ENCODE assay signal across 23 cellular contexts in genomic region chr7:116708248-116708647, GRCh38. TPM values are rescaled to one million over a fixed set of nuclear protein-coding genes. Genes with fewer than 3 reads are reported as not detected.
DNase-seq lines count a peak whose midpoint lies in the region; ATAC-seq and TF ChIP-seq lines count a peak whose summit lies in the region.
"Had no signal": no experiment of that assay in that cellular context is flagged by ENCODE, and none has a peak within 500 bp of the region (broad histone marks: within the 10 kb centered on the region; RNA-seq: fewer than 3 reads in every experiment).

No MANE protein-coding gene starts in this region.

- intact Hi-C loops in Right ventricle myocardium superior (cut with DNase I) = no loop called here

- no peaks in the 10 kb centered on the region for H3K9me3 Mint-ChIP-seq in WTC11
- H3K9me3 Mint-ChIP-seq: activated CD4-positive, alpha-beta memory T cell treated with anti-CD3 and anti-CD28 coated beads for 36 hours; activated T-helper 17 cell treated with anti-CD3 and anti-CD28 coated beads, Interleukin-2, amount 50 U/mL, for 72 hours; natural killer cell treated with Interleukin-12 subunit alpha and Interleukin-12 subunit beta and Interleukin-15 and Interleukin-18, amount 100 ng/mL, for 72 hours had no signal

- H3K4me3 Mint-ChIP-seq in WTC11 = no peak overlapping the region
- H3K4me3 Mint-ChIP-seq: activated CD4-positive, alpha-beta memory T cell treated with anti-CD3 and anti-CD28 coated beads for 36 hours; activated naive CD8-positive, alpha-beta T cell; activated T-helper 17 cell treated with anti-CD3 and anti-CD28 coated beads, Interleukin-2, amount 50 U/mL, for 72 hours; natural killer cell treated with Interleukin-12 subunit alpha and Interleukin-12 subunit beta and Interleukin-15 and Interleukin-18, amount 100 ng/mL, for 72 hours had no signal

- CTCF ChIA-PET in WTC11 (lab: Charles Lee) = no interaction called here

- no peaks in the 10 kb centered on the region for H3K36me3 Mint-ChIP-seq in WTC11
- H3K36me3 Mint-ChIP-seq: activated CD4-positive, alpha-beta memory T cell treated with anti-CD3 and anti-CD28 coated beads for 36 hours; activated naive CD8-positive, alpha-beta T cell; natural killer cell treated with Interleukin-12 subunit alpha and Interleukin-12 subunit beta and Interleukin-15 and Interleukin-18, amount 100 ng/mL, for 72 hours had no signal

- DNase-seq in HCEC 1CT (peak; percentile 46), WTC11 (ENCODE audit: low spot score) (no peak), fibroblast of peridontal ligament (ENCODE audit: extremely low read depth) (peak; percentile 29), NCI-H2029 treated with DMSO at 0.1 percent for 48 hours (lab: John Stamatoyannopoulos, UW) (no peak), Right ventricle myocardium superior (no peak), 8988T (no peak), GF-D8 (lab: John Stamatoyannopoulos, UW) (no peak)
- DNase-seq: activated CD4-positive, alpha-beta memory T cell treated with anti-CD3 and anti-CD28 coated beads for 36 hours; activated CD8-positive, alpha-beta memory T cell treated with anti-CD3 and anti-CD28 coated beads, Interleukin-2, amount 50 U/mL, for 48 hours; BE2C; cerebellar nuclear complex; erythroblast; kidney; NCI-H1930; ovary; right cardiac atrium; stimulated activated CD4-positive, alpha-beta T cell treated with anti-CD3 and anti-CD28 coated beads, Interleukin-12 subunit alpha, Interleukin-12 subunit beta, amount 100 ng/mL, for 4 hours; stimulated activated CD4-positive, alpha-beta T cell treated with anti-CD3 and anti-CD28 coated beads, Interleukin-4, amount 100 ng/mL, for 4 hours; stimulated activated naive CD4-positive, alpha-beta T cell; SW 1271 had no signal

- ATAC-seq in WTC11 (no peak), Right ventricle myocardium superior (ENCODE audit: poor library complexity) (no peak)
- ATAC-seq: activated T-helper 17 cell treated with anti-CD3 and anti-CD28 coated beads, Interleukin-2, amount 50 U/mL, for 72 hours; natural killer cell treated with Interleukin-12 subunit alpha and Interleukin-12 subunit beta and Interleukin-15 and Interleukin-18, amount 100 ng/mL, for 72 hours; right cardiac atrium had no signal

- H3K27me3 Mint-ChIP-seq in WTC11 (ENCODE audit: low read depth) = no peaks in the 10 kb centered on the region; the same call in 1 of the 2 replicates

- peaks cover 45% of the 10 kb centered on the region for H3K4me1 Mint-ChIP-seq in WTC11
- H3K4me1 Mint-ChIP-seq: activated T-helper 17 cell treated with anti-CD3 and anti-CD28 coated beads, Interleukin-2, amount 50 U/mL, for 72 hours had no signal

- peak overlapping the region; percentile 56; the same call in 1 of the 2 replicates for H3K27ac Mint-ChIP-seq in WTC11
- H3K27ac Mint-ChIP-seq: activated CD4-positive, alpha-beta memory T cell treated with anti-CD3 and anti-CD28 coated beads for 36 hours; activated naive CD8-positive, alpha-beta T cell; activated T-helper 17 cell treated with anti-CD3 and anti-CD28 coated beads, Interleukin-2, amount 50 U/mL, for 72 hours; natural killer cell treated with Interleukin-12 subunit alpha and Interleukin-12 subunit beta and Interleukin-15 and Interleukin-18, amount 100 ng/mL, for 72 hours had no signal

- POLR2A ChIA-PET in WTC11 (lab: Charles Lee) = interaction anchor here (0.5 kb wide), 1 partner anchor 1849 kb away, joined by 3 read pairs; no protein-coding TSS in a partner anchor

- TF ChIP-seq CTCF in WTC11 (IDR thresholded peaks at IDR 0.05) = no peak

TF ChIP-seq in WTC11, 78 proteins besides CTCF, POLR2A, EP300 and RAD21:
- TF ChIP-seq ATF6 (CRISPR knock-in tag; IDR thresholded peaks at IDR 0.05) (no peak), ZBTB21 (CRISPR knock-in tag; IDR thresholded peaks at IDR 0.05; ENCODE audit: borderline replicate concordance) (no peak), CBFB (CRISPR knock-in tag; IDR thresholded peaks at IDR 0.05; ENCODE audit: low read depth) (no peak), NR3C1 (CRISPR knock-in tag; conservative IDR thresholded peaks at IDR 0.05; ENCODE audit: low read depth) (no peak), ZNF671 (CRISPR knock-in tag; IDR thresholded peaks at IDR 0.05) (no peak), SMAD4 (CRISPR knock-in tag; IDR thresholded peaks at IDR 0.05) (no peak), HMGA2 (CRISPR knock-in tag; IDR thresholded peaks at IDR 0.05) (no peak), ESRRA (CRISPR knock-in tag; IDR thresholded peaks at IDR 0.05; ENCODE audit: borderline replicate concordance) (no peak), PRRX2 (CRISPR knock-in tag; IDR thresholded peaks at IDR 0.05) (no peak)
- TF ChIP-seq, protein P1, sequence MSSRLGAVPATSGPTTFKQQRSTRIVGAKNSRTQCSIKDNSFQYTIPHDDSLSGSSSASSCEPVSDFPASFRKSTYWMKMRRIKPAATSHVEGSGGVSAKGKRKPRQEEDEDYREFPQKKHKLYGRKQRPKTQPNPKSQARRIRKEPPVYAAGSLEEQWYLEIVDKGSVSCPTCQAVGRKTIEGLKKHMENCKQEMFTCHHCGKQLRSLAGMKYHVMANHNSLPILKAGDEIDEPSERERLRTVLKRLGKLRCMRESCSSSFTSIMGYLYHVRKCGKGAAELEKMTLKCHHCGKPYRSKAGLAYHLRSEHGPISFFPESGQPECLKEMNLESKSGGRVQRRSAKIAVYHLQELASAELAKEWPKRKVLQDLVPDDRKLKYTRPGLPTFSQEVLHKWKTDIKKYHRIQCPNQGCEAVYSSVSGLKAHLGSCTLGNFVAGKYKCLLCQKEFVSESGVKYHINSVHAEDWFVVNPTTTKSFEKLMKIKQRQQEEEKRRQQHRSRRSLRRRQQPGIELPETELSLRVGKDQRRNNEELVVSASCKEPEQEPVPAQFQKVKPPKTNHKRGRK (CRISPR knock-in tag; IDR thresholded peaks at IDR 0.05; ENCODE audit: borderline replicate concordance) = no peak

RNA-seq across cellular contexts. Expression of gene MET, which starts 36.3 kb away (rescaled TPM):
- total RNA-seq in WTC11 (2021) = 9.4 to 12.8 TPM (median 11.6 TPM) in 3 replicates
- total RNA-seq in Right ventricle myocardium superior = 14.3 TPM

Comparison
In these comparisons a context has a peak if more than half of its experiments do, and no peak if none do; other contexts are left out.
1. DNase-seq: peak in HCEC 1CT (single experiment) and fibroblast of peridontal ligament (single experiment); none in WTC11 (single experiment), NCI-H2029 treated with DMSO at 0.1 percent for 48 hours (single experiment), Right ventricle myocardium superior (single experiment), 8988T (single experiment) and GF-D8 (single experiment).